ENCODE assay signal across 29 cellular contexts in genomic region chr2:21331625-21332370, GRCh38.
"Had no signal": no experiment of that assay in that cellular context is flagged by ENCODE, and none has a peak within 500 bp of the region (broad histone marks: within the 10 kb centered on the region; RNA-seq: fewer than 3 reads in every experiment).

No MANE protein-coding gene starts in this region.

- H3K4me1 ChIP-seq: SJCRH30 had no signal

- H3K4me3 Mint-ChIP-seq: activated CD4-positive, alpha-beta T cell treated with anti-CD3 and anti-CD28 coated beads, Interleukin-2, amount 10 ng/mL, durations not matched to agents 24 days and 14 days; activated CD8-positive, alpha-beta memory T cell treated with anti-CD3 and anti-CD28 coated beads, Interleukin-2, amount 10 ng/mL, durations not matched to agents 7 days and 5 days; activated naive CD8-positive, alpha-beta T cell treated with anti-CD3 and anti-CD28 coated beads, Interleukin-2, amount 50 U/mL, for 24 hours; activated T-cell treated with anti-CD3 and anti-CD28 coated beads, Interleukin-2, amount 50 U/mL, for 24 hours; brain; T-helper 1 cell treated with Interleukin-12 subunit alpha and Interleukin-12 subunit beta and Interleukin-4 antibody, amounts not matched to agents 30 μg/mL and 1 μg/mL, for 36 hours; WTC11 had no signal

- FAIRE-seq: astrocyte had no signal

- H3K36me3 ChIP-seq: SJCRH30 had no signal

- H3K9me3 ChIP-seq: SJCRH30 had no signal

- H3K27me3 ChIP-seq: SJCRH30 had no signal

- H3K9me3 Mint-ChIP-seq: activated CD4-positive, alpha-beta T cell treated with anti-CD3 and anti-CD28 coated beads, Interleukin-2, amount 10 ng/mL, durations not matched to agents 24 days and 14 days; activated naive CD8-positive, alpha-beta T cell treated with anti-CD3 and anti-CD28 coated beads, Interleukin-2, amount 50 U/mL, for 24 hours; activated T-cell treated with anti-CD3 and anti-CD28 coated beads, Interleukin-2, amount 50 U/mL, for 24 hours had no signal

- ATAC-seq: activated CD8-positive, alpha-beta memory T cell treated with anti-CD3 and anti-CD28 coated beads, Interleukin-2, amount 10 ng/mL, durations not matched to agents 7 days and 5 days; activated naive CD4-positive, alpha-beta T cell treated with anti-CD3 and anti-CD28 coated beads, Interleukin-2, amount 50 U/mL, for 72 hours; activated naive CD8-positive, alpha-beta T cell treated with anti-CD3 and anti-CD28 coated beads, Interleukin-2, amount 50 U/mL, for 24 hours; Panc1; Right ventricle myocardium inferior; SK-N-SH treated with all-trans-retinoic acid at 6 μM for 48 hours; WTC11 had no signal

- DNase-seq: activated CD4-positive, alpha-beta T cell treated with anti-CD3 and anti-CD28 coated beads, Interleukin-2, amount 10 ng/mL, durations not matched to agents 24 days and 14 days; activated CD4-positive, alpha-beta T cell treated with anti-CD3 and anti-CD28 coated beads, Interleukin-2, amount 50 U/mL, for 48 hours; activated CD4-positive, CD25-positive, alpha-beta regulatory T cell treated with anti-CD3 and anti-CD28 coated beads, Interleukin-2, amount 50 U/mL, for 72 hours; activated CD8-positive, alpha-beta memory T cell treated with anti-CD3 and anti-CD28 coated beads, Interleukin-2, amount 10 ng/mL, durations not matched to agents 7 days and 5 days; activated effector memory CD4-positive, alpha-beta T cell treated with anti-CD3 and anti-CD28 coated beads, Interleukin-2, amount 50 U/mL, for 16 hours; activated naive CD4-positive, alpha-beta T cell treated with Interleukin-2 at 50 U/mL for 16 hours; activated naive CD8-positive, alpha-beta T cell treated with anti-CD3 and anti-CD28 coated beads, Interleukin-2, amount 50 U/mL, for 24 hours; activated T-cell treated with anti-CD3 and anti-CD28 coated beads, Interleukin-2, amount 50 U/mL, for 24 hours; amygdala; cerebellar nuclear complex; Karpas-422; MM.1S; NCI-H1105; NCI-H1436; NCI-H1694 treated with DMSO at 0.1 percent for 48 hours; NCI-H2029 treated with DMSO at 0.1 percent for 48 hours; NCI-H526; NCI-H774; RPMI8226; SJCRH30; SW 1271 had no signal

- H3K36me3 Mint-ChIP-seq: activated CD8-positive, alpha-beta memory T cell treated with anti-CD3 and anti-CD28 coated beads, Interleukin-2, amount 10 ng/mL, durations not matched to agents 7 days and 5 days had no signal

- H3K4me1 Mint-ChIP-seq: activated CD4-positive, alpha-beta T cell treated with anti-CD3 and anti-CD28 coated beads, Interleukin-2, amount 10 ng/mL, durations not matched to agents 24 days and 14 days; activated CD8-positive, alpha-beta memory T cell treated with anti-CD3 and anti-CD28 coated beads, Interleukin-2, amount 10 ng/mL, durations not matched to agents 7 days and 5 days; activated naive CD8-positive, alpha-beta T cell treated with anti-CD3 and anti-CD28 coated beads, Interleukin-2, amount 50 U/mL, for 24 hours had no signal

- H3K27me3 Mint-ChIP-seq: activated CD4-positive, alpha-beta T cell treated with anti-CD3 and anti-CD28 coated beads, Interleukin-2, amount 10 ng/mL, durations not matched to agents 24 days and 14 days; activated CD8-positive, alpha-beta memory T cell treated with anti-CD3 and anti-CD28 coated beads, Interleukin-2, amount 10 ng/mL, durations not matched to agents 7 days and 5 days; activated naive CD8-positive, alpha-beta T cell treated with anti-CD3 and anti-CD28 coated beads, Interleukin-2, amount 50 U/mL, for 24 hours; activated T-cell treated with anti-CD3 and anti-CD28 coated beads, Interleukin-2, amount 50 U/mL, for 24 hours had no signal

- H3K27ac ChIP-seq: SJCRH30 had no signal

- H3K27ac Mint-ChIP-seq: activated CD4-positive, alpha-beta T cell treated with anti-CD3 and anti-CD28 coated beads, Interleukin-2, amount 10 ng/mL, durations not matched to agents 24 days and 14 days; activated CD8-positive, alpha-beta memory T cell treated with anti-CD3 and anti-CD28 coated beads, Interleukin-2, amount 10 ng/mL, durations not matched to agents 7 days and 5 days; activated naive CD4-positive, alpha-beta T cell treated with anti-CD3 and anti-CD28 coated beads, Interleukin-2, amount 50 U/mL, for 72 hours; activated naive CD8-positive, alpha-beta T cell treated with anti-CD3 and anti-CD28 coated beads, Interleukin-2, amount 50 U/mL, for 24 hours; activated T-cell treated with anti-CD3 and anti-CD28 coated beads, Interleukin-2, amount 50 U/mL, for 24 hours; T-helper 1 cell treated with Interleukin-12 subunit alpha and Interleukin-12 subunit beta and Interleukin-4 antibody, amounts not matched to agents 30 μg/mL and 1 μg/mL, for 36 hours; WTC11 had no signal

- H3K4me3 ChIP-seq: SJCRH30 had no signal
